ENCODE assay signal across 8 cellular contexts in genomic region chr6:17589402-17590116, GRCh38.
A peak's percentile ranks its signal among the peaks of the same experiment; 100 is the strongest.
DNase-seq lines count a peak whose midpoint lies in the region; ATAC-seq and TF ChIP-seq lines count a peak whose summit lies in the region.

No MANE protein-coding gene starts in this region.

- H3K4me3 ChIP-seq in AG10803 (ENCODE audit: low read length): no peak overlapping the region
- no peak overlapping the region for H3K4me3 ChIP-seq in foreskin fibroblast (ENCODE audit: low read depth in 1 of 2, low read length in 2 of 2)

- peak; percentile 89 for DNase-seq in AG10803 (ENCODE audit: low read depth)
- peak; percentile 67 for DNase-seq in NCI-H524 treated with DMSO at 0.1 percent for 48 hours (lab: John Stamatoyannopoulos, UW)
- peak; percentile 77 to 87 for DNase-seq in foreskin fibroblast
- no peak for DNase-seq in SKM-1 (lab: John Stamatoyannopoulos, UW; ENCODE audit: unreplicated experiment)
- DNase-seq in substantia nigra (lab: John Stamatoyannopoulos, UW): no peak
- no peak for DNase-seq in NCI-H1694 treated with DMSO at 0.1 percent for 48 hours (lab: John Stamatoyannopoulos, UW)

- TF ChIP-seq CTCF in AG10803 (conservative IDR thresholded peaks at IDR 0.05; ENCODE audit: low read length) (peak; percentile 26), foreskin fibroblast (IDR thresholded peaks at IDR 0.05; ENCODE audit: low read depth, low read length) (no peak)

- ATAC-seq in GM21360 (IDR thresholded peaks at IDR 0.05; ENCODE audit: unreplicated experiment): peak; percentile 70
- no peak for ATAC-seq in HG02588 (IDR thresholded peaks at IDR 0.05; ENCODE audit: unreplicated experiment)

- no peak overlapping the region for H3K27ac ChIP-seq in substantia nigra (ENCODE audit: low read depth, low read length, poor library complexity, severe bottlenecking)

Comparison
In these comparisons a context has a peak if more than half of its experiments do, and no peak if none do; other contexts are left out.
1. DNase-seq: peak in AG10803 (single experiment), NCI-H524 treated with DMSO at 0.1 percent for 48 hours (single experiment) and foreskin fibroblast (2 of 2); none in SKM-1 (single experiment), substantia nigra (0 of 49) and NCI-H1694 treated with DMSO at 0.1 percent for 48 hours (single experiment).